Comparison of ENCODE assay signal across 11 cellular contexts in the genomic region with DNA sequence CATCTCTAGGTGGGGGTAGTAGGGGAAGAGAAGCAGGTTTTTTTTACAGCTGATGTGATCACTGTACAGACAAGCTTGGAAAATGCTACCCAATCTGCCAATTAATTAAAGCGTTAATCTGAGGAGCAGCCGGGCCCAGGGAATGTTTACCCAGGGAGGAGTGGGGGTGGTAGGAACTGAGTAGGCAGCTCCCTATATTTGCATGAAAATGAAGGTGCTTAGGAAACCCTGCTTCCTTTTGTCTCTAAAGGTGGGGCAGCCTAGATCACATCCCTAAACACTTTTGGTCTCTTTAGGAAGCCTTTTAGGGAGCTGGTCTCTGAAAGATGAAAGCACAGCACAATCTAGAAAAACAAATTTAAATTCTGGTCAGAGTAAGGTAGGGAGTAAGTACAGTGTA. TPM values are rescaled to one million over a fixed set of nuclear protein-coding genes. Genes with fewer than 3 reads are reported as not detected.
A peak's percentile ranks its signal among the peaks of the same experiment; 100 is the strongest.
DNase-seq lines count a peak whose midpoint lies in the region; FAIRE-seq and TF ChIP-seq lines count a peak whose summit lies in the region.
"Had no signal": no experiment of that assay in that cellular context is flagged by ENCODE, and none has a peak within 500 bp of the region (broad histone marks: within the 10 kb centered on the region; RNA-seq: fewer than 3 reads in every experiment).

No MANE protein-coding gene starts in this region.

- H3K9me3 Mint-ChIP-seq in astrocyte (ENCODE audit: unreplicated experiment), result no peaks in the 10 kb centered on the region
- H3K9me3 Mint-ChIP-seq: natural killer cell treated with Interleukin-12 subunit alpha and Interleukin-12 subunit beta and Interleukin-15 and Interleukin-18, amount 100 ng/mL, for 72 hours had no signal

- H3K27me3 Mint-ChIP-seq in astrocyte (ENCODE audit: low read depth, unreplicated experiment), result no peaks in the 10 kb centered on the region
- H3K27me3 Mint-ChIP-seq: natural killer cell treated with Interleukin-12 subunit alpha and Interleukin-12 subunit beta and Interleukin-15 and Interleukin-18, amount 100 ng/mL, for 72 hours had no signal

- no peak for TF ChIP-seq CTCF in astrocyte (IDR thresholded peaks at IDR 0.05; ENCODE audit: insufficient read depth, low read depth, low read length)

- peaks cover 4% of the 10 kb centered on the region for H3K36me3 Mint-ChIP-seq in astrocyte (ENCODE audit: low read depth, unreplicated experiment)
- H3K36me3 Mint-ChIP-seq: natural killer cell treated with Interleukin-12 subunit alpha and Interleukin-12 subunit beta and Interleukin-15 and Interleukin-18, amount 100 ng/mL, for 72 hours had no signal

- H2AFZ ChIP-seq in astrocyte (ENCODE audit: low read depth, low read length), result no peak overlapping the region

- peak overlapping the region; percentile 84 for H3K27ac ChIP-seq in astrocyte (ENCODE audit: low read depth, low read length)

- no peaks in the 10 kb centered on the region for H3K27me3 ChIP-seq in astrocyte (ENCODE audit: insufficient read depth, low read length)

- peaks cover 27% of the 10 kb centered on the region for H3K4me1 ChIP-seq in astrocyte (ENCODE audit: insufficient read depth, low read length)

- H3K4me2 ChIP-seq in astrocyte (ENCODE audit: low read length), result peak overlapping the region; percentile 75

- H3K4me3 Mint-ChIP-seq in astrocyte (ENCODE audit: unreplicated experiment), result no peak overlapping the region
- H3K4me3 Mint-ChIP-seq: natural killer cell treated with Interleukin-12 subunit alpha and Interleukin-12 subunit beta and Interleukin-15 and Interleukin-18, amount 100 ng/mL, for 72 hours had no signal

- no peak for FAIRE-seq in astrocyte (lab: Jason Lieb, UNC)
- FAIRE-seq: GM12878 had no signal

- H3K27ac Mint-ChIP-seq in astrocyte (ENCODE audit: unreplicated experiment), result peak overlapping the region; percentile 96
- H3K27ac Mint-ChIP-seq: natural killer cell treated with Interleukin-12 subunit alpha and Interleukin-12 subunit beta and Interleukin-15 and Interleukin-18, amount 100 ng/mL, for 72 hours had no signal

- H3K9me3 ChIP-seq in astrocyte (ENCODE audit: insufficient read depth, low read depth, low read length), result no peaks in the 10 kb centered on the region

- peak; percentile 47 for DNase-seq in D341Med (ENCODE audit: low spot score)
- DNase-seq in HT-29 (ENCODE audit: low spot score), result peak; percentile 21
- DNase-seq in astrocyte (ENCODE audit: low read depth), result peak; percentile 30
- peak; percentile 17 for DNase-seq in iris pigment epithelial cell (ENCODE audit: low read depth)
- DNase-seq in SHP77 treated with DMSO at 0.1 percent for 48 hours (lab: John Stamatoyannopoulos, UW), result no peak
- DNase-seq in cerebellum (ENCODE audit: low spot score), result no peak
- DNase-seq in HUDEP-2 (lab: John Stamatoyannopoulos, UW; ENCODE audit: unreplicated experiment in 76 of 76), result no peak
- DNase-seq in SIG-M5 treated with dmso at 0.1 percent for 504 hours (lab: John Stamatoyannopoulos, UW; ENCODE audit: unreplicated experiment), result no peak
- DNase-seq: stimulated activated CD4-positive, alpha-beta T cell treated with anti-CD3 and anti-CD28 coated beads, Interleukin-12 subunit alpha, Interleukin-12 subunit beta, amount 100 ng/mL, for 4 hours had no signal

- peaks cover 6% of the 10 kb centered on the region for H3K36me3 ChIP-seq in astrocyte (ENCODE audit: insufficient read depth, low read length)

- peaks cover 11% of the 10 kb centered on the region for H4K20me1 ChIP-seq in astrocyte (ENCODE audit: insufficient read depth, low read length)

- H3K4me1 Mint-ChIP-seq in astrocyte (ENCODE audit: low read depth, unreplicated experiment), result peaks cover 25% of the 10 kb centered on the region

- H3K4me3 ChIP-seq in astrocyte (ENCODE audit: insufficient read depth, low read depth, low read length), result no peak overlapping the region
- H3K4me3 ChIP-seq: GM12878 had no signal

- H3K9ac ChIP-seq in astrocyte (ENCODE audit: low read length), result peak overlapping the region; percentile 66

- peaks cover 23% of the 10 kb centered on the region for H3K79me2 ChIP-seq in astrocyte (ENCODE audit: insufficient read depth, low read length)

RNA-seq across cellular contexts. Expression of a gene that starts 53.0 kb away (rescaled TPM):
- total RNA-seq in HT-29 (2014; rRNA removed; shearing (Covaris generic)), result 27.5 and 38.4 TPM in 2 replicates
- total RNA-seq in astrocyte (35.7 and 39.9 TPM in 2 replicates), cerebellum (3.5 TPM)

Comparison
In these comparisons a context has a peak if more than half of its experiments do, and no peak if none do; other contexts are left out.
1. DNase-seq: peak in D341Med (single experiment), HT-29 (single experiment), astrocyte (single experiment) and iris pigment epithelial cell (single experiment); none in SHP77 treated with DMSO at 0.1 percent for 48 hours (single experiment), cerebellum (single experiment), HUDEP-2 (0 of 76) and SIG-M5 treated with dmso at 0.1 percent for 504 hours (single experiment).